18 cellular contexts compared by ENCODE assay signal in the genomic region with DNA sequence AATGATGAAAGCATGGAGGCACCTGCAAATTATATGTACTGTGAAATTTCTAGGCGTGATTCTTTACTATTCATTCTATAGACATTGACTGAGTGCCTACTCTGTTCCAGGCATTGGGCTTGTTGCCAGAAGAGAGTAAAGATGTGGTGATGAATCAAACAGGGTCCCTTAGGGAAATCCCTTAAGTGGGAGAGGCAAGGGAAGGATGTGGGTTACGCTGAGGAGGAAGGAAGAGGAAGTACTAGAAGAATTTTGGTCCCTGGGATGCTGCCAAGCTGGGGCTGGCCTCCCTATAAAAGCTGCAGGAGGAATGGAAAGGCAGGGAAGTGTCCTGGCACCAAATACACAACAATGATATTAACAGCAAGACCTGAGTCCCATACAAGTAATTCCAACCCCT.
A peak's percentile ranks its signal among the peaks of the same experiment; 100 is the strongest.
DNase-seq lines count a peak whose midpoint lies in the region; ATAC-seq and TF ChIP-seq lines count a peak whose summit lies in the region.
"Had no signal": no experiment of that assay in that cellular context is flagged by ENCODE, and none has a peak within 500 bp of the region (broad histone marks: within the 10 kb centered on the region; RNA-seq: fewer than 3 reads in every experiment).

No MANE protein-coding gene starts in this region.

- no peak overlapping the region for H3K4me3 Mint-ChIP-seq in CD8-positive, alpha-beta memory T cell
- H3K4me3 Mint-ChIP-seq: nephron progenitor cell had no signal

- H3K9me3 ChIP-seq in aorta (ENCODE audit: control insufficient read depth, low read length) = peaks cover 1% of the 10 kb centered on the region
- H3K9me3 ChIP-seq in CD8-positive, alpha-beta memory T cell (ENCODE audit: low read length) = no peaks in the 10 kb centered on the region
- H3K9me3 ChIP-seq: testis had no signal

- no peaks in the 10 kb centered on the region for H3K36me3 Mint-ChIP-seq in CD8-positive, alpha-beta memory T cell

- WGBS in aorta, 2 donors = 40 to 45% methylated on average over 2 of the region's 2 CpGs

- ATAC-seq in aorta (ENCODE audit: low FRiP score) = no peak
- no peak for ATAC-seq in HG03039 (IDR thresholded peaks at IDR 0.05; ENCODE audit: unreplicated experiment)
- no peak for ATAC-seq in HG03571 (IDR thresholded peaks at IDR 0.05; ENCODE audit: unreplicated experiment)

- POLR2A ChIA-PET in CD8-positive, alpha-beta memory T cell (lab: Charles Lee) = no interaction called here

- H3K4me3 ChIP-seq in foreskin fibroblast (ENCODE audit: low read depth in 1 of 2, low read length in 2 of 2) (no peak overlapping the region), aorta (ENCODE audit: low read length in 2 of 2) (no peak overlapping the region)
- no peak overlapping the region for H3K4me3 ChIP-seq in CD8-positive, alpha-beta memory T cell (ENCODE audit: low read length)
- H3K4me3 ChIP-seq: testis had no signal

- no peaks in the 10 kb centered on the region for H3K4me1 ChIP-seq in aorta (ENCODE audit: control insufficient read depth in 1 of 2, insufficient read depth in 2 of 2, low read length in 2 of 2)
- no peaks in the 10 kb centered on the region for H3K4me1 ChIP-seq in CD8-positive, alpha-beta memory T cell (ENCODE audit: insufficient read depth, low read length)
- H3K4me1 ChIP-seq: testis had no signal

- DNase-seq in DMS153 treated with DMSO at 0.1 percent for 48 hours (lab: John Stamatoyannopoulos, UW; ENCODE audit: unreplicated experiment) = peak; percentile 1
- peak; percentile 83 for DNase-seq in HS-5 (ENCODE audit: low read depth)
- DNase-seq in RPMI7951 (ENCODE audit: low read depth) = peak; percentile 84
- DNase-seq in foreskin fibroblast = peak; percentile 53 to 62
- DNase-seq in aorta = no peak
- no peak for DNase-seq in CD8-positive, alpha-beta memory T cell
- DNase-seq: activated CD4-positive, alpha-beta T cell treated with anti-CD3 and anti-CD28 coated beads, Interleukin-2, amount 50 U/mL, for 48 hours; amniotic stem cell; cortex of kidney; NCI-H774; nephron progenitor cell; retina; Right ventricle myocardium superior; stimulated activated CD8-positive, alpha-beta memory T cell treated with anti-CD3 and anti-CD28 coated beads, Interleukin-4, amount 100 ng/mL, for 48 hours; testis had no signal

- H3K9me3 Mint-ChIP-seq in CD8-positive, alpha-beta memory T cell = peaks cover 0 to 1% (median 0%) of the 10 kb centered on the region in 5 donors

- CTCF ChIA-PET in CD8-positive, alpha-beta memory T cell (lab: Charles Lee) = no interaction called here

- no peak for TF ChIP-seq CTCF in foreskin fibroblast (IDR thresholded peaks at IDR 0.05; ENCODE audit: low read depth, low read length)

- no peaks in the 10 kb centered on the region for H3K4me1 Mint-ChIP-seq in CD8-positive, alpha-beta memory T cell
- H3K4me1 Mint-ChIP-seq: nephron progenitor cell had no signal

- peaks cover 16 to 42% of the 10 kb centered on the region in 2 donors for H3K27me3 Mint-ChIP-seq in CD8-positive, alpha-beta memory T cell

- H3K27me3 ChIP-seq in aorta (ENCODE audit: control insufficient read depth in 1 of 2, insufficient read depth in 2 of 2, low read length in 1 of 2) = no peaks in the 10 kb centered on the region
- H3K27me3 ChIP-seq in CD8-positive, alpha-beta memory T cell (ENCODE audit: insufficient read depth, low read length, poor library complexity, severe bottlenecking) = no peaks in the 10 kb centered on the region
- H3K27me3 ChIP-seq: testis had no signal

- H3K36me3 ChIP-seq in aorta (ENCODE audit: control insufficient read depth in 1 of 2, insufficient read depth in 2 of 2, low read length in 1 of 2) = no peaks in the 10 kb centered on the region
- H3K36me3 ChIP-seq in CD8-positive, alpha-beta memory T cell (ENCODE audit: insufficient read depth, low read length) = no peaks in the 10 kb centered on the region

- no peak overlapping the region for H3K27ac ChIP-seq in aorta (ENCODE audit: low read depth in 1 of 2, low read length in 2 of 2)
- H3K27ac ChIP-seq in CD8-positive, alpha-beta memory T cell (ENCODE audit: low read depth, low read length) = no peak overlapping the region
- H3K27ac ChIP-seq: C4-2B, testis had no signal

- no peak overlapping the region for H3K27ac Mint-ChIP-seq in CD8-positive, alpha-beta memory T cell
- H3K27ac Mint-ChIP-seq: nephron progenitor cell had no signal

- intact Hi-C loops in aorta (cut with DNase I) = no loop called here

Comparison
In these comparisons a context has a peak if more than half of its experiments do, and no peak if none do; other contexts are left out.
1. DNase-seq: peak in DMS153 treated with DMSO at 0.1 percent for 48 hours (single experiment), HS-5 (single experiment), RPMI7951 (single experiment) and foreskin fibroblast (2 of 2); none in aorta (0 of 2) and CD8-positive, alpha-beta memory T cell (0 of 5).